In genomic region chr4:73193155-73193554, GRCh38 we compare ENCODE assay signal across 13 cellular contexts.
DNase-seq lines count a peak whose midpoint lies in the region; ATAC-seq and TF ChIP-seq lines count a peak whose summit lies in the region.
"Had no signal": no experiment of that assay in that cellular context is flagged by ENCODE, and none has a peak within 500 bp of the region (broad histone marks: within the 10 kb centered on the region; RNA-seq: fewer than 3 reads in every experiment).

No MANE protein-coding gene starts in this region.

- TF ChIP-seq CTCF in GM06990 (IDR thresholded peaks at IDR 0.05; ENCODE audit: insufficient read depth, low read length, poor library complexity, severe bottlenecking) (no peak), glutamatergic neuron (IDR thresholded peaks at IDR 0.05; ENCODE audit: partially characterized antibody, unreplicated experiment) (no peak)

- H3K4me1 Mint-ChIP-seq in IgD-negative memory B cell = peaks cover 26 to 38% (median 26%) of the 10 kb centered on the region in 3 donors
- H3K4me1 Mint-ChIP-seq in glutamatergic neuron (ENCODE audit: low read depth, unreplicated experiment) = no peaks in the 10 kb centered on the region

- H3K27me3 Mint-ChIP-seq in IgD-negative memory B cell (no peaks in the 10 kb centered on the region), glutamatergic neuron (ENCODE audit: unreplicated experiment) (no peaks in the 10 kb centered on the region)

- H3K36me3 Mint-ChIP-seq in IgD-negative memory B cell (peaks cover 13% of the 10 kb centered on the region), glutamatergic neuron (ENCODE audit: unreplicated experiment) (no peaks in the 10 kb centered on the region)

- ATAC-seq in GM19351 (IDR thresholded peaks at IDR 0.05; ENCODE audit: unreplicated experiment) (peak; percentile 80), HG02798 (IDR thresholded peaks at IDR 0.05; ENCODE audit: poor library complexity, unreplicated experiment) (peak; percentile 76), left cardiac atrium (no peak), left lobe of liver (no peak)

- H3K4me3 ChIP-seq in GM06990 (replicated peaks; ENCODE audit: low read depth, low read length) = no peak overlapping the region

- intact Hi-C loops in left cardiac atrium (cut with DNase I) = no loop called here

- H3K27ac Mint-ChIP-seq in IgD-negative memory B cell = peak overlapping the region; percentile 69 to 84 (median 77)
- H3K27ac Mint-ChIP-seq in glutamatergic neuron (ENCODE audit: unreplicated experiment) = no peak overlapping the region

- DNase-seq in GM06990 (ENCODE audit: extremely low read depth, insufficient read length) (peak; percentile 24), glutamatergic neuron (no peak), left cardiac atrium (no peak), left lobe of liver (ENCODE audit: low spot score) (no peak)
- DNase-seq in activated CD4-positive, alpha-beta T cell treated with anti-CD3 and anti-CD28 coated beads, Interleukin-2, amount 50 U/mL, for 1 hour = no peak
- DNase-seq: activated T-cell treated with anti-CD3 and anti-CD28 coated beads for 4 hours; islet precursor cell; NCI-H1436; stimulated activated naive CD4-positive, alpha-beta T cell; T1000 had no signal

- H3K9me3 Mint-ChIP-seq in IgD-negative memory B cell (no peaks in the 10 kb centered on the region), glutamatergic neuron (ENCODE audit: unreplicated experiment) (no peaks in the 10 kb centered on the region)

- no peaks in the 10 kb centered on the region for H3K36me3 ChIP-seq in GM06990 (ENCODE audit: control insufficient read depth, insufficient read depth, low read length)

- H3K27me3 ChIP-seq in GM06990 (replicated peaks; ENCODE audit: control insufficient read depth, insufficient read depth, low read length) = no peaks in the 10 kb centered on the region

- peak overlapping the region in 2 of 4 donors; percentile 62 to 80 for H3K4me3 Mint-ChIP-seq in IgD-negative memory B cell
- no peak overlapping the region for H3K4me3 Mint-ChIP-seq in glutamatergic neuron (ENCODE audit: unreplicated experiment)

Comparison
In these comparisons a context has a peak if more than half of its experiments do, and no peak if none do; other contexts are left out.
1. ATAC-seq: peak in GM19351 (single experiment) and HG02798 (single experiment); none in left cardiac atrium (0 of 2) and left lobe of liver (single experiment).